ENCODE assay signal across 7 cellular contexts in genomic region chr7:29684787-29685650, GRCh38.
DNase-seq lines count a peak whose midpoint lies in the region; ATAC-seq, FAIRE-seq and TF ChIP-seq lines count a peak whose summit lies in the region.

No MANE protein-coding gene starts in this region.

- peaks cover 14% of the 10 kb centered on the region for H3K27me3 Mint-ChIP-seq in WTC11 (ENCODE audit: low read depth)

- no peak overlapping the region for H3K27ac Mint-ChIP-seq in WTC11

- H3K36me3 ChIP-seq in kidney epithelial cell (ENCODE audit: control insufficient read depth, insufficient read depth, low read length) = no peaks in the 10 kb centered on the region

- peak overlapping the region; percentile 82 for H3K4me3 Mint-ChIP-seq in WTC11

- peak overlapping the region; percentile 70 for H3K4me3 ChIP-seq in choroid plexus epithelial cell (ENCODE audit: low read depth, low read length)
- peak overlapping the region; percentile 63 for H3K4me3 ChIP-seq in kidney epithelial cell (ENCODE audit: low read depth, low read length)

- no peak for TF ChIP-seq POLR2A in GM12892 (IDR thresholded peaks at IDR 0.05; ENCODE audit: low read depth, low read length)

- CTCF ChIA-PET in WTC11 (lab: Charles Lee) = no interaction called here

- TF ChIP-seq CTCF in WTC11 (IDR thresholded peaks at IDR 0.05) (no peak), choroid plexus epithelial cell (conservative IDR thresholded peaks at IDR 0.05; ENCODE audit: low read depth, low read length) (no peak), kidney epithelial cell (IDR thresholded peaks at IDR 0.05; ENCODE audit: insufficient read depth, low read length, poor library complexity, severe bottlenecking) (no peak)

- ATAC-seq in HG02642 (IDR thresholded peaks at IDR 0.05; ENCODE audit: poor library complexity, unreplicated experiment) (peak; percentile 77), WTC11 (peak; percentile 90)

- FAIRE-seq in GM12892 (lab: Jason Lieb, UNC) = peak; percentile 48

- no peaks in the 10 kb centered on the region for H3K9me3 Mint-ChIP-seq in WTC11

- no peaks in the 10 kb centered on the region for H3K36me3 Mint-ChIP-seq in WTC11

- H3K4me1 Mint-ChIP-seq in WTC11 = peaks cover 9% of the 10 kb centered on the region

- no peaks in the 10 kb centered on the region for H3K27me3 ChIP-seq in kidney epithelial cell (ENCODE audit: control insufficient read depth, insufficient read depth, low read length)

- POLR2A ChIA-PET in WTC11 (lab: Charles Lee) = interaction anchor here (0.7 kb wide), 1 partner anchor 53 kb away, joined by 4 read pairs; no protein-coding TSS in a partner anchor

- DNase-seq in GM12892 (ENCODE audit: insufficient read length) = peak; percentile 22
- peak; percentile 15 for DNase-seq in NCI-H1694 (lab: John Stamatoyannopoulos, UW)
- DNase-seq in WTC11 (ENCODE audit: low spot score) = peak; percentile 82
- DNase-seq in choroid plexus epithelial cell (ENCODE audit: low read depth) = peak; percentile 65
- peak; percentile 19 for DNase-seq in kidney epithelial cell (ENCODE audit: low read depth)
- peak; percentile 1 to 28 for DNase-seq in stimulated activated CD4-positive, alpha-beta T cell treated with anti-CD3 and anti-CD28 coated beads, Interleukin-12 subunit alpha, Interleukin-12 subunit beta, amount 100 ng/mL, for 24 hours (ENCODE audit: low read depth in 2 of 2)

TF ChIP-seq in WTC11, 78 proteins besides CTCF, POLR2A, EP300 and RAD21 (continues in another document):
- TF ChIP-seq ARID4B (CRISPR knock-in tag; IDR thresholded peaks at IDR 0.05; ENCODE audit: borderline replicate concordance) (no peak), SMAD4 (CRISPR knock-in tag; IDR thresholded peaks at IDR 0.05) (no peak), FOXK1 (CRISPR knock-in tag; IDR thresholded peaks at IDR 0.05) (peak; percentile 22; the same call in 1 of the 2 replicates), TCF7 (CRISPR knock-in tag; IDR thresholded peaks at IDR 0.05; ENCODE audit: low read depth) (0 out of 2 replicates have a peak, but pooled peaks have one; percentile 44), GABPB1 (CRISPR knock-in tag; IDR thresholded peaks at IDR 0.05) (no peak), SP1 (CRISPR knock-in tag; conservative IDR thresholded peaks at IDR 0.05) (peak; percentile 52; the same call in 1 of the 2 replicates), FOXP1 (CRISPR knock-in tag; IDR thresholded peaks at IDR 0.05; ENCODE audit: borderline replicate concordance) (peak; percentile 29; the same call in 1 of the 2 replicates), E2F4 (CRISPR knock-in tag; IDR thresholded peaks at IDR 0.05; ENCODE audit: borderline replicate concordance, low read depth) (no peak), FOXP4 (CRISPR knock-in tag; IDR thresholded peaks at IDR 0.05) (0 out of 2 replicates have a peak, but pooled peaks have one; percentile 48)
- TF ChIP-seq, protein P1, sequence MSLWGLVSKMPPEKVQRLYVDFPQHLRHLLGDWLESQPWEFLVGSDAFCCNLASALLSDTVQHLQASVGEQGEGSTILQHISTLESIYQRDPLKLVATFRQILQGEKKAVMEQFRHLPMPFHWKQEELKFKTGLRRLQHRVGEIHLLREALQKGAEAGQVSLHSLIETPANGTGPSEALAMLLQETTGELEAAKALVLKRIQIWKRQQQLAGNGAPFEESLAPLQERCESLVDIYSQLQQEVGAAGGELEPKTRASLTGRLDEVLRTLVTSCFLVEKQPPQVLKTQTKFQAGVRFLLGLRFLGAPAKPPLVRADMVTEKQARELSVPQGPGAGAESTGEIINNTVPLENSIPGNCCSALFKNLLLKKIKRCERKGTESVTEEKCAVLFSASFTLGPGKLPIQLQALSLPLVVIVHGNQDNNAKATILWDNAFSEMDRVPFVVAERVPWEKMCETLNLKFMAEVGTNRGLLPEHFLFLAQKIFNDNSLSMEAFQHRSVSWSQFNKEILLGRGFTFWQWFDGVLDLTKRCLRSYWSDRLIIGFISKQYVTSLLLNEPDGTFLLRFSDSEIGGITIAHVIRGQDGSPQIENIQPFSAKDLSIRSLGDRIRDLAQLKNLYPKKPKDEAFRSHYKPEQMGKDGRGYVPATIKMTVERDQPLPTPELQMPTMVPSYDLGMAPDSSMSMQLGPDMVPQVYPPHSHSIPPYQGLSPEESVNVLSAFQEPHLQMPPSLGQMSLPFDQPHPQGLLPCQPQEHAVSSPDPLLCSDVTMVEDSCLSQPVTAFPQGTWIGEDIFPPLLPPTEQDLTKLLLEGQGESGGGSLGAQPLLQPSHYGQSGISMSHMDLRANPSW (CRISPR knock-in tag; conservative IDR thresholded peaks at IDR 0.05; ENCODE audit: low read depth) = no peak
- TF ChIP-seq, protein P2, sequence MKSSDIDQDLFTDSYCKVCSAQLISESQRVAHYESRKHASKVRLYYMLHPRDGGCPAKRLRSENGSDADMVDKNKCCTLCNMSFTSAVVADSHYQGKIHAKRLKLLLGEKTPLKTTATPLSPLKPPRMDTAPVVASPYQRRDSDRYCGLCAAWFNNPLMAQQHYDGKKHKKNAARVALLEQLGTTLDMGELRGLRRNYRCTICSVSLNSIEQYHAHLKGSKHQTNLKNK (CRISPR knock-in tag; IDR thresholded peaks at IDR 0.05) = no peak
- TF ChIP-seq, protein P3, sequence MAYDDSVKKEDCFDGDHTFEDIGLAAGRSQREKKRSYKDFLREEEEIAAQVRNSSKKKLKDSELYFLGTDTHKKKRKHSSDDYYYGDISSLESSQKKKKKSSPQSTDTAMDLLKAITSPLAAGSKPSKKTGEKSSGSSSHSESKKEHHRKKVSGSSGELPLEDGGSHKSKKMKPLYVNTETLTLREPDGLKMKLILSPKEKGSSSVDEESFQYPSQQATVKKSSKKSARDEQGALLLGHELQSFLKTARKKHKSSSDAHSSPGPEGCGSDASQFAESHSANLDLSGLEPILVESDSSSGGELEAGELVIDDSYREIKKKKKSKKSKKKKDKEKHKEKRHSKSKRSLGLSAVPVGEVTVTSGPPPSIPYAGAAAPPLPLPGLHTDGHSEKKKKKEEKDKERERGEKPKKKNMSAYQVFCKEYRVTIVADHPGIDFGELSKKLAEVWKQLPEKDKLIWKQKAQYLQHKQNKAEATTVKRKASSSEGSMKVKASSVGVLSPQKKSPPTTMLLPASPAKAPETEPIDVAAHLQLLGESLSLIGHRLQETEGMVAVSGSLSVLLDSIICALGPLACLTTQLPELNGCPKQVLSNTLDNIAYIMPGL (CRISPR knock-in tag; IDR thresholded peaks at IDR 0.05) = peak; percentile 71

Comparison
In these comparisons a context has a peak if more than half of its experiments do, and no peak if none do; other contexts are left out.
1. Peak in every context shown above with its lines: DNase-seq, ATAC-seq and H3K4me3 ChIP-seq.
2. DNase-seq: peak in every context shown above with its lines; median percentile 82 in WTC11; 65 in choroid plexus epithelial cell; 22 in GM12892; 19 in kidney epithelial cell; 15 in NCI-H1694; 14 in stimulated activated CD4-positive, alpha-beta T cell treated with anti-CD3 and anti-CD28 coated beads, Interleukin-12 subunit alpha, Interleukin-12 subunit beta, amount 100 ng/mL, for 24 hours.